In the genomic region with DNA sequence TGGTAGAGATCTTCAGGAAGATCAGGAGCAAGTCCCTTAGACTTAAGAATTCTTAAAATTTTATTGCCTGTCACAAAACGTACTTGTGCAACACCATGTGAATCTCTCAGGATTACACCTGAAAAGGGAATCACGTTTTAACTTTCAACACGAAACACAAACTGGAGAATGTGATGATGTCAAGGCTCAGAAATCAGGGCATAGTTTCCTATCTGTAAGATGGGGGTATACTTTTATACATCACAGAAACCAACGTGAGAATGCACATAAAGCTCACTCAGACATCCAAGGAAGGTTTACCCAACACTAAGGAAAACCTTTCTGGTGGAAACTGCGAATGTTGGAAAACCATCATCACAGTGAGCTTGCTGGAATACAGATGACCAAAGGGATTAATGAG, we compare ENCODE assay signal across 11 cellular contexts. TPM values are rescaled to one million over a fixed set of nuclear protein-coding genes. Genes with fewer than 3 reads are reported as not detected.
DNase-seq lines count a peak whose midpoint lies in the region; ATAC-seq, FAIRE-seq and TF ChIP-seq lines count a peak whose summit lies in the region.
"Had no signal": no experiment of that assay in that cellular context is flagged by ENCODE, and none has a peak within 500 bp of the region (broad histone marks: within the 10 kb centered on the region; RNA-seq: fewer than 3 reads in every experiment).

No MANE protein-coding gene starts in this region.

- peaks cover 41% of the 10 kb centered on the region for H3K36me3 Mint-ChIP-seq in activated CD4-positive, alpha-beta T cell treated with anti-CD3 and anti-CD28 coated beads, Interleukin-2, amount 10 ng/mL, durations not matched to agents 7 days and 5 days (ENCODE audit: low read depth)

- no TSS peak for BruUV-seq in endothelial cell of umbilical vein (replicated peaks; lab: Mats Ljungman, UMichigan)

- no peaks in the 10 kb centered on the region for H3K9me1 ChIP-seq in endothelial cell of umbilical vein (replicated peaks; ENCODE audit: control insufficient read depth, extremely low read depth, insufficient read depth, low read length)

- DNase-seq in activated CD4-positive, alpha-beta T cell treated with anti-CD3 and anti-CD28 coated beads, Interleukin-2, amount 10 ng/mL, durations not matched to agents 7 days and 5 days: no peak
- no peak for DNase-seq in activated CD4-positive, alpha-beta T cell treated with anti-CD3 and anti-CD28 coated beads for 4 hours
- DNase-seq in RWPE2 (ENCODE audit: low spot score): no peak
- no peak for DNase-seq in endothelial cell of umbilical vein (ENCODE audit: low read depth, low spot score)
- DNase-seq in retinal pigment epithelial cell (ENCODE audit: low read depth): no peak
- no peak for DNase-seq in GM03348 (ENCODE audit: low spot score)
- no peak for DNase-seq in stimulated activated CD4-positive, alpha-beta T cell treated with anti-CD3 and anti-CD28 coated beads, Interleukin-4, amount 100 ng/mL, for 24 hours
- DNase-seq in NCI-H187 (lab: John Stamatoyannopoulos, UW): no peak

- H3K9me3 ChIP-seq in RWPE2 (ENCODE audit: severe bottlenecking): no peaks in the 10 kb centered on the region
- H3K9me3 ChIP-seq in endothelial cell of umbilical vein (replicated peaks; ENCODE audit: control insufficient read depth, insufficient read depth, low read length): no peaks in the 10 kb centered on the region
- H3K9me3 ChIP-seq: esophagus muscularis mucosa had no signal

- no peak for TF ChIP-seq CTCF in RWPE2 (IDR thresholded peaks at IDR 0.05; ENCODE audit: poor library complexity, severe bottlenecking)
- no peak for TF ChIP-seq CTCF in endothelial cell of umbilical vein (IDR thresholded peaks at IDR 0.05; ENCODE audit: extremely low read depth in 1 of 2, insufficient read depth in 1 of 2, low read depth in 1 of 2, low read length in 2 of 2)
- TF ChIP-seq CTCF in retinal pigment epithelial cell (conservative IDR thresholded peaks at IDR 0.05; ENCODE audit: low read depth, low read length): no peak

- peaks cover 27% of the 10 kb centered on the region for H3K79me2 ChIP-seq in endothelial cell of umbilical vein (ENCODE audit: control insufficient read depth, insufficient read depth, low read length)

- peak overlapping the region; percentile 91 for H3K4me2 ChIP-seq in endothelial cell of umbilical vein (ENCODE audit: insufficient read depth, low read length)

- intact Hi-C loops in endothelial cell of umbilical vein (cut with micrococcal nuclease): loop anchor here (5.0 kb wide), 2 partner anchors 202 to 1247 kb away; partner anchors contain the start of genes GTF2H1, HPS5 and NUCB2

- H3K27me3 ChIP-seq in RWPE2 (ENCODE audit: insufficient read depth, poor library complexity, severe bottlenecking): no peaks in the 10 kb centered on the region
- H3K27me3 ChIP-seq in endothelial cell of umbilical vein (ENCODE audit: control insufficient read depth in 2 of 2, insufficient read depth in 2 of 2, low read length in 2 of 2): no peaks in the 10 kb centered on the region
- H3K27me3 ChIP-seq: esophagus muscularis mucosa had no signal

- H3K36me3 ChIP-seq in RWPE2 (ENCODE audit: low read depth) (peaks cover 44% of the 10 kb centered on the region), endothelial cell of umbilical vein (ENCODE audit: control insufficient read depth in 2 of 2, extremely low read depth in 1 of 2, insufficient read depth in 2 of 2, low read length in 2 of 2) (peaks cover 3 to 4% of the 10 kb centered on the region in 2 experiments)

- no peak overlapping the region for H3K9ac ChIP-seq in endothelial cell of umbilical vein (replicated peaks; ENCODE audit: extremely low read depth, insufficient read depth, low read length)

- FAIRE-seq in endothelial cell of umbilical vein (lab: Jason Lieb, UNC): no peak
- FAIRE-seq: GM18507 had no signal

- POLR2A ChIA-PET in activated CD4-positive, alpha-beta T cell treated with anti-CD3 and anti-CD28 coated beads, Interleukin-2, amount 10 ng/mL, durations not matched to agents 7 days and 5 days (lab: Charles Lee): interaction anchor here (0.7 kb wide), 1 partner anchor 218 kb away, joined by 7 read pairs; no protein-coding TSS in a partner anchor
- POLR2A ChIA-PET in endothelial cell of umbilical vein (lab: Charles Lee): no interaction called here

- peaks cover 2% of the 10 kb centered on the region for H4K20me1 ChIP-seq in endothelial cell of umbilical vein (replicated peaks; ENCODE audit: control insufficient read depth, extremely low read depth, insufficient read depth, low read length)

- H3K27ac Mint-ChIP-seq in activated CD4-positive, alpha-beta T cell treated with anti-CD3 and anti-CD28 coated beads, Interleukin-2, amount 10 ng/mL, durations not matched to agents 7 days and 5 days: no peak overlapping the region

- no peak overlapping the region for H3K4me3 ChIP-seq in RWPE2 (ENCODE audit: severe bottlenecking)
- H3K4me3 ChIP-seq in endothelial cell of umbilical vein (replicated peaks in 1 of 3; ENCODE audit: insufficient read depth in 1 of 3, low read depth in 1 of 3, low read length in 3 of 3): peak overlapping the region in 1 of 3 experiments; percentile 43
- peak overlapping the region; percentile 99 for H3K4me3 ChIP-seq in retinal pigment epithelial cell (ENCODE audit: low read length)

- H3K9me3 Mint-ChIP-seq in activated CD4-positive, alpha-beta T cell treated with anti-CD3 and anti-CD28 coated beads, Interleukin-2, amount 10 ng/mL, durations not matched to agents 7 days and 5 days: no peaks in the 10 kb centered on the region

- CTCF ChIA-PET in activated CD4-positive, alpha-beta T cell treated with anti-CD3 and anti-CD28 coated beads, Interleukin-2, amount 10 ng/mL, durations not matched to agents 7 days and 5 days (lab: Charles Lee): interaction anchor here (0.8 to 1.4 kb wide), 2 partner anchors 12 to 139 kb away, joined by 3 to 4 read pairs; no protein-coding TSS in a partner anchor
- CTCF ChIA-PET in endothelial cell of umbilical vein (lab: Charles Lee): interaction anchor here (1.3 to 1.7 kb wide), 3 partner anchors 12 to 255 kb away, joined by 4 to 5 read pairs (median 4); no protein-coding TSS in a partner anchor

- H2AFZ ChIP-seq in endothelial cell of umbilical vein (ENCODE audit: low read depth, low read length): no peak overlapping the region

- dilution Hi-C loops in endothelial cell of umbilical vein (cut with MboI; ENCODE audit: extremely low pct_ligation_motif_present, low sequenced_read_pairs): no loop called here

- ATAC-seq in RWPE2 (ENCODE audit: low read depth): no peak
- ATAC-seq: Right ventricle myocardium inferior had no signal

- H3K4me1 ChIP-seq in RWPE2 (ENCODE audit: insufficient read depth, poor library complexity, severe bottlenecking) (peaks cover 10% of the 10 kb centered on the region), endothelial cell of umbilical vein (ENCODE audit: control insufficient read depth, extremely low read depth, insufficient read depth, low read length) (peaks cover 14% of the 10 kb centered on the region)

- H3K27ac ChIP-seq in RWPE2 (ENCODE audit: poor library complexity, severe bottlenecking) (peak overlapping the region; percentile 63), endothelial cell of umbilical vein (ENCODE audit: insufficient read depth, low read depth, low read length) (no peak overlapping the region)

- peaks cover 44% of the 10 kb centered on the region for H3K4me1 Mint-ChIP-seq in activated CD4-positive, alpha-beta T cell treated with anti-CD3 and anti-CD28 coated beads, Interleukin-2, amount 10 ng/mL, durations not matched to agents 7 days and 5 days

- H3K27me3 Mint-ChIP-seq in activated CD4-positive, alpha-beta T cell treated with anti-CD3 and anti-CD28 coated beads, Interleukin-2, amount 10 ng/mL, durations not matched to agents 7 days and 5 days: no peaks in the 10 kb centered on the region

- H3K4me3 Mint-ChIP-seq in activated CD4-positive, alpha-beta T cell treated with anti-CD3 and anti-CD28 coated beads, Interleukin-2, amount 10 ng/mL, durations not matched to agents 7 days and 5 days: peak overlapping the region; percentile 96

- TF ChIP-seq POLR2A in endothelial cell of umbilical vein (IDR thresholded peaks at IDR 0.05; ENCODE audit: low read depth, low read length): no peak

TF ChIP-seq in endothelial cell of umbilical vein, 7 proteins besides CTCF, POLR2A, EP300 and RAD21:
- TF ChIP-seq GATA2 (IDR thresholded peaks at IDR 0.05; ENCODE audit: insufficient read depth, insufficient read length, low read depth, low read length): no peak
- TF ChIP-seq POLR2AphosphoS5 (IDR thresholded peaks at IDR 0.05; ENCODE audit: insufficient read depth, low read depth, low read length): peak; percentile 6
TF ChIP-seq in endothelial cell of umbilical vein: peak in this region for 1.

RNA-seq across cellular contexts. Expression of gene RPS13, which starts 2.0 kb away (rescaled TPM):
- total RNA-seq in activated CD4-positive, alpha-beta T cell treated with anti-CD3 and anti-CD28 coated beads, Interleukin-2, amount 10 ng/mL, durations not matched to agents 7 days and 5 days: 1,000 to 10,000 TPM in 1 of 2 experiments, 100 to 1,000 TPM in 1; 944 to 1,094 TPM
- 1,051 and 1,169 TPM in 2 replicates for total RNA-seq in endothelial cell of umbilical vein
- 1,276 and 1,745 TPM in 2 replicates for polyA plus RNA-seq in endothelial cell of umbilical vein
- polyA plus RNA-seq in endothelial cell of umbilical vein (2011; cell fraction: cytosol; rRNA removed): 1,087 and 1,290 TPM in 2 replicates
- polyA plus RNA-seq in endothelial cell of umbilical vein (2011; cell fraction: nucleus; rRNA removed): 369 and 387 TPM in 2 replicates
- 1,954 and 2,335 TPM in 2 replicates for polyA plus RNA-seq in endothelial cell of umbilical vein (2012)
- 768 and 871 TPM in 2 replicates for polyA minus RNA-seq in endothelial cell of umbilical vein
- 282 TPM for polyA minus RNA-seq in endothelial cell of umbilical vein (2011; cell fraction: cytosol; rRNA and poly(A)+ RNA removed)
- 256 and 260 TPM in 2 replicates for polyA minus RNA-seq in endothelial cell of umbilical vein (2011; cell fraction: nucleus; rRNA and poly(A)+ RNA removed)
